8 cellular contexts compared by ENCODE assay signal in genomic region chr6:170306324-170307079, GRCh38. TPM values are rescaled to one million over a fixed set of nuclear protein-coding genes. Genes with fewer than 3 reads are reported as not detected.
DNase-seq lines count a peak whose midpoint lies in the region; ATAC-seq and TF ChIP-seq lines count a peak whose summit lies in the region.

FAM120B (plus strand) TSS chr6:170306758; CDS start chr6:170317391, 10,633 bp downstream.

- peak; percentile 98 for ATAC-seq in CD4-positive, CD25-positive, alpha-beta regulatory T cell (ENCODE audit: low read depth in 2 of 2)
- peak; percentile 97 for ATAC-seq in GM19452 (IDR thresholded peaks at IDR 0.05; ENCODE audit: unreplicated experiment)
- ATAC-seq in HG03575 (IDR thresholded peaks at IDR 0.05; ENCODE audit: extremely low read depth, insufficient number of reproducible peaks, low FRiP score, unreplicated experiment): peak; percentile 71
- peak; percentile 98 for ATAC-seq in right lobe of liver

- TF ChIP-seq POLR2A in right lobe of liver (IDR thresholded peaks at IDR 0.05): peak; percentile 93

- H3K27me3 ChIP-seq in CD4-positive, CD25-positive, alpha-beta regulatory T cell (ENCODE audit: control insufficient read depth, insufficient read depth, low read length): peaks cover 9% of the 10 kb centered on the region
- H3K27me3 ChIP-seq in right lobe of liver: no peaks in the 10 kb centered on the region

- peaks cover 0 to 3% (median 0%) of the 10 kb centered on the region in 7 donors for H3K9me3 Mint-ChIP-seq in CD4-positive, CD25-positive, alpha-beta regulatory T cell

- peaks cover 34% of the 10 kb centered on the region for H3K27me3 Mint-ChIP-seq in CD4-positive, CD25-positive, alpha-beta regulatory T cell

- H3K27ac ChIP-seq in CD4-positive, CD25-positive, alpha-beta regulatory T cell (ENCODE audit: insufficient read depth, low read length, poor library complexity, severe bottlenecking): peak within 1 kb of the TSS; percentile 86
- H3K27ac ChIP-seq in right lobe of liver: peak within 1 kb of the TSS; percentile 73 to 91 (median 82)

- intact Hi-C loops in right lobe of liver (cut with DNase I): no loop called here

- peak within 1 kb of the TSS; percentile 96 to 99 (median 96) for H3K27ac Mint-ChIP-seq in CD4-positive, CD25-positive, alpha-beta regulatory T cell

- peaks cover 0 to under 1% of the 10 kb centered on the region in 2 experiments for H3K9me3 ChIP-seq in CD4-positive, CD25-positive, alpha-beta regulatory T cell (ENCODE audit: control insufficient read depth in 2 of 2, low read length in 2 of 2)
- H3K9me3 ChIP-seq in right lobe of liver: no peaks in the 10 kb centered on the region

- TF ChIP-seq CTCF in right lobe of liver (IDR thresholded peaks at IDR 0.05): no peak

- DNase-seq in CD4-positive, CD25-positive, alpha-beta regulatory T cell: peak; percentile 94 to 97 (median 95)
- DNase-seq in NCI-H82 (lab: John Stamatoyannopoulos, UW) (peak; percentile 96), dermis blood vessel endothelial cell (peak; percentile 97), right lobe of liver (peak; percentile 98 to 99 (median 99))
- peak; percentile 93 to 95 for DNase-seq in activated CD4-positive, alpha-beta T cell treated with anti-CD3 and anti-CD28 coated beads, Interleukin-2, amount 50 U/mL, for 48 hours
- peak; percentile 96 for DNase-seq in stimulated activated CD4-positive, alpha-beta T cell treated with anti-CD3 and anti-CD28 coated beads, Interleukin-4, amount 100 ng/mL, for 24 hours

- peak within 1 kb of the TSS; percentile 93 to 100 (median 96) for H3K4me3 Mint-ChIP-seq in CD4-positive, CD25-positive, alpha-beta regulatory T cell

- peak within 1 kb of the TSS; percentile 90 for H3K4me3 ChIP-seq in CD4-positive, CD25-positive, alpha-beta regulatory T cell (ENCODE audit: low read depth, low read length)
- H3K4me3 ChIP-seq in right lobe of liver: peak within 1 kb of the TSS; percentile 93 to 98 (median 94)

- WGBS in right lobe of liver (ENCODE audit: insufficient coverage, low coverage, low lambda C conversion rate, missing lambda C conversion rate): 0% methylated on average over 18 of the region's 97 CpGs

- peaks cover 25 to 47% (median 35%) of the 10 kb centered on the region in 4 donors for H3K4me1 Mint-ChIP-seq in CD4-positive, CD25-positive, alpha-beta regulatory T cell

- peaks cover 40% of the 10 kb centered on the region for H3K4me1 ChIP-seq in CD4-positive, CD25-positive, alpha-beta regulatory T cell (ENCODE audit: control insufficient read depth, insufficient read depth, low read length, poor library complexity, severe bottlenecking)
- peaks cover 0 to 15% (median 0%) of the 10 kb centered on the region in 4 donors for H3K4me1 ChIP-seq in right lobe of liver

- peaks cover 4% of the 10 kb centered on the region for H3K36me3 ChIP-seq in CD4-positive, CD25-positive, alpha-beta regulatory T cell (ENCODE audit: control insufficient read depth, insufficient read depth, low read length)
- H3K36me3 ChIP-seq in right lobe of liver: no peaks in the 10 kb centered on the region

- H3K36me3 Mint-ChIP-seq in CD4-positive, CD25-positive, alpha-beta regulatory T cell: peaks cover 20% of the 10 kb centered on the region

RNA-seq across cellular contexts. Expression of gene FAM120B, which starts in this region (rescaled TPM):
- 35.0 TPM for total RNA-seq in CD4-positive, CD25-positive, alpha-beta regulatory T cell
- 10 to 100 TPM; 28.0 to 33.5 (median 30.6) TPM for polyA plus RNA-seq in CD4-positive, CD25-positive, alpha-beta regulatory T cell
- total RNA-seq in dermis blood vessel endothelial cell (12.8 and 18.1 TPM in 2 replicates), right lobe of liver (10 to 100 TPM in 5 of 6 experiments, 1 to 10 TPM in 1; 9.5 to 15.7 (median 13.1) TPM)

Comparison
In these comparisons a context has a peak if more than half of its experiments do, and no peak if none do; other contexts are left out.
1. Peak in every context shown above with its lines: DNase-seq, ATAC-seq, H3K4me3 ChIP-seq and H3K27ac ChIP-seq.